Comparison of ENCODE assay signal across 14 cellular contexts in genomic region chr20:54122189-54122588, GRCh38. TPM values are rescaled to one million over a fixed set of nuclear protein-coding genes. Genes with fewer than 3 reads are reported as not detected.
DNase-seq lines count a peak whose midpoint lies in the region; ATAC-seq and TF ChIP-seq lines count a peak whose summit lies in the region.
"Had no signal": no experiment of that assay in that cellular context is flagged by ENCODE, and none has a peak within 500 bp of the region (broad histone marks: within the 10 kb centered on the region; RNA-seq: fewer than 3 reads in every experiment).

No MANE protein-coding gene starts in this region.

- peaks cover 26% of the 10 kb centered on the region for H3K4me1 Mint-ChIP-seq in mesothelial cell of epicardium
- no peaks in the 10 kb centered on the region for H3K4me1 Mint-ChIP-seq in CD8-positive, alpha-beta memory T cell
- H3K4me1 Mint-ChIP-seq: activated CD8-positive, alpha-beta memory T cell treated with anti-CD3 and anti-CD28 coated beads, Interleukin-2, amount 10 ng/mL, durations not matched to agents 7 days and 5 days had no signal

- peak overlapping the region; percentile 92 for H3K27ac Mint-ChIP-seq in mesothelial cell of epicardium
- H3K27ac Mint-ChIP-seq in CD8-positive, alpha-beta memory T cell: no peak overlapping the region
- H3K27ac Mint-ChIP-seq: activated CD8-positive, alpha-beta memory T cell treated with anti-CD3 and anti-CD28 coated beads, Interleukin-2, amount 10 ng/mL, durations not matched to agents 7 days and 5 days had no signal

- H3K4me3 Mint-ChIP-seq in mesothelial cell of epicardium: no peak overlapping the region
- no peak overlapping the region for H3K4me3 Mint-ChIP-seq in CD8-positive, alpha-beta memory T cell
- H3K4me3 Mint-ChIP-seq: activated CD8-positive, alpha-beta memory T cell treated with anti-CD3 and anti-CD28 coated beads, Interleukin-2, amount 10 ng/mL, durations not matched to agents 7 days and 5 days had no signal

- no peaks in the 10 kb centered on the region for H3K36me3 ChIP-seq in brain microvascular endothelial cell (replicated peaks)
- no peaks in the 10 kb centered on the region for H3K36me3 ChIP-seq in MG63
- H3K36me3 ChIP-seq in CD8-positive, alpha-beta memory T cell (ENCODE audit: insufficient read depth, low read length): no peaks in the 10 kb centered on the region
- no peaks in the 10 kb centered on the region for H3K36me3 ChIP-seq in aorta (ENCODE audit: control insufficient read depth in 1 of 2, insufficient read depth in 2 of 2, low read length in 1 of 2)

- no peaks in the 10 kb centered on the region for H3K36me3 Mint-ChIP-seq in mesothelial cell of epicardium
- H3K36me3 Mint-ChIP-seq in CD8-positive, alpha-beta memory T cell: no peaks in the 10 kb centered on the region
- H3K36me3 Mint-ChIP-seq: activated CD8-positive, alpha-beta memory T cell treated with anti-CD3 and anti-CD28 coated beads, Interleukin-2, amount 10 ng/mL, durations not matched to agents 7 days and 5 days had no signal

- DNase-seq in GM03348 (ENCODE audit: low spot score): peak; percentile 27
- DNase-seq in brain microvascular endothelial cell: no peak
- no peak for DNase-seq in mesothelial cell of epicardium (ENCODE audit: low spot score in 2 of 2, unreplicated experiment in 2 of 2)
- no peak for DNase-seq in MG63
- no peak for DNase-seq in CD8-positive, alpha-beta memory T cell
- DNase-seq in aorta: no peak
- no peak for DNase-seq in GM13977 (ENCODE audit: low spot score)
- DNase-seq: activated CD8-positive, alpha-beta memory T cell treated with anti-CD3 and anti-CD28 coated beads, Interleukin-2, amount 10 ng/mL, durations not matched to agents 7 days and 5 days; amniotic stem cell; NCI-H1105 treated with DMSO at 0.1 percent for 48 hours; NK-92 treated with Interleukin-12 subunit alpha and Interleukin-12 subunit beta, amount 100 ng/mL, for 24 hours had no signal

- H3K4me1 ChIP-seq in CD8-positive, alpha-beta memory T cell (ENCODE audit: insufficient read depth, low read length): no peaks in the 10 kb centered on the region
- H3K4me1 ChIP-seq in aorta (ENCODE audit: control insufficient read depth in 1 of 2, insufficient read depth in 2 of 2, low read length in 2 of 2): no peaks in the 10 kb centered on the region

- H3K27me3 Mint-ChIP-seq in mesothelial cell of epicardium (ENCODE audit: low read depth): no peaks in the 10 kb centered on the region
- no peaks in the 10 kb centered on the region for H3K27me3 Mint-ChIP-seq in CD8-positive, alpha-beta memory T cell
- H3K27me3 Mint-ChIP-seq: activated CD8-positive, alpha-beta memory T cell treated with anti-CD3 and anti-CD28 coated beads, Interleukin-2, amount 10 ng/mL, durations not matched to agents 7 days and 5 days had no signal

- H3K27me3 ChIP-seq in brain microvascular endothelial cell (replicated peaks) (no peaks in the 10 kb centered on the region), MG63 (no peaks in the 10 kb centered on the region), aorta (ENCODE audit: control insufficient read depth in 1 of 2, insufficient read depth in 2 of 2, low read length in 1 of 2) (no peaks in the 10 kb centered on the region)
- no peaks in the 10 kb centered on the region for H3K27me3 ChIP-seq in CD8-positive, alpha-beta memory T cell (ENCODE audit: insufficient read depth, low read length, poor library complexity, severe bottlenecking)

- peak overlapping the region; percentile 91 for H3K27ac ChIP-seq in brain microvascular endothelial cell
- no peak overlapping the region for H3K27ac ChIP-seq in CD8-positive, alpha-beta memory T cell (ENCODE audit: low read depth, low read length)
- no peak overlapping the region for H3K27ac ChIP-seq in aorta (ENCODE audit: low read depth in 1 of 2, low read length in 2 of 2)

- ATAC-seq in HG03520 (IDR thresholded peaks at IDR 0.05; ENCODE audit: unreplicated experiment): peak; percentile 47
- ATAC-seq in aorta (ENCODE audit: low FRiP score): no peak
- ATAC-seq: activated CD8-positive, alpha-beta memory T cell treated with anti-CD3 and anti-CD28 coated beads, Interleukin-2, amount 10 ng/mL, durations not matched to agents 7 days and 5 days had no signal

- no peak overlapping the region for H3K4me3 ChIP-seq in brain microvascular endothelial cell (ENCODE audit: low read depth, low read length)
- H3K4me3 ChIP-seq in MG63: no peak overlapping the region
- H3K4me3 ChIP-seq in CD8-positive, alpha-beta memory T cell (ENCODE audit: low read length): no peak overlapping the region
- H3K4me3 ChIP-seq in aorta (ENCODE audit: low read length in 2 of 2): no peak overlapping the region

- TF ChIP-seq CTCF in brain microvascular endothelial cell (IDR thresholded peaks at IDR 0.05; ENCODE audit: low read depth, low read length, missing control alignments) (no peak), mesothelial cell of epicardium (IDR thresholded peaks at IDR 0.05; ENCODE audit: unreplicated experiment) (no peak), GM13977 (IDR thresholded peaks at IDR 0.05; ENCODE audit: extremely low read depth, insufficient read depth, missing control alignments) (no peak)

- intact Hi-C loops in aorta (cut with DNase I): no loop called here

- H3K9me3 ChIP-seq in MG63 (no peaks in the 10 kb centered on the region; the same call in 1 of the 2 replicates), aorta (ENCODE audit: control insufficient read depth, low read length) (no peaks in the 10 kb centered on the region)
- H3K9me3 ChIP-seq in CD8-positive, alpha-beta memory T cell (ENCODE audit: low read length): no peaks in the 10 kb centered on the region

- 91 to 100% methylated on average over 1 of the region's 1 CpG for WGBS in aorta, 2 donors

- in situ Hi-C loops in brain microvascular endothelial cell (cut with HindIII; ENCODE audit: low pct_ligation_motif_present, low sequenced_read_pairs) (no loop called here), GM13977 (cut with MboI; ENCODE audit: low pct_unique_long_range_greater_than_20kb, low sequenced_read_pairs, unreplicated experiment) (loop anchor here (25.0 kb wide), 1 partner anchor 515 kb away; no protein-coding TSS in a partner anchor)

- no peaks in the 10 kb centered on the region for H3K9me3 Mint-ChIP-seq in mesothelial cell of epicardium
- H3K9me3 Mint-ChIP-seq in CD8-positive, alpha-beta memory T cell: no peaks in the 10 kb centered on the region

- CTCF ChIA-PET in CD8-positive, alpha-beta memory T cell (lab: Charles Lee): no interaction called here

- POLR2A ChIA-PET in CD8-positive, alpha-beta memory T cell (lab: Charles Lee): no interaction called here

RNA-seq across cellular contexts. Expression of gene CYP24A1, which starts 51.6 kb away (rescaled TPM):
- total RNA-seq in mesothelial cell of epicardium (21.3 to 25.3 TPM (median 23.6 TPM) in 3 replicates), aorta (not detected)
- total RNA-seq in MG63 (2014; rRNA removed; shearing (Covaris generic); ENCODE audit: low replicate concordance): not detected in 2 replicates
- under 1 TPM; 0.37 to 0.58 TPM for total RNA-seq in CD8-positive, alpha-beta memory T cell
- polyA plus RNA-seq in CD8-positive, alpha-beta memory T cell: 0.40 TPM
- not detected for polyA plus RNA-seq in aorta
- total RNA-seq: activated CD8-positive, alpha-beta memory T cell treated with anti-CD3 and anti-CD28 coated beads, Interleukin-2, amount 10 ng/mL, durations not matched to agents 7 days and 5 days; posterior vena cava; T-helper 2 cell treated with Interferon-gamma antibody and Interleukin-4, amounts not matched to agents 100 ng/mL and 5 ng/mL, for 36 hours had no signal

RNA-seq across cellular contexts. Expression of gene BCAS1, which starts 51.8 kb away (rescaled TPM):
- total RNA-seq in mesothelial cell of epicardium (0.18 to 0.20 TPM (median 0.20 TPM) in 3 replicates), aorta (1 to 10 TPM; 1.1 to 2.5 TPM)
- total RNA-seq in MG63 (2014; rRNA removed; shearing (Covaris generic); ENCODE audit: low replicate concordance): not detected in 2 replicates
- total RNA-seq in CD8-positive, alpha-beta memory T cell: under 1 TPM; 0.09 to 0.15 TPM
- polyA plus RNA-seq in CD8-positive, alpha-beta memory T cell: 0.91 TPM
- polyA plus RNA-seq in aorta: 1 to 10 TPM in 1 of 2 donors, under 1 TPM in 1; 0.51 to 8.9 TPM
- total RNA-seq: T-helper 2 cell treated with Interferon-gamma antibody and Interleukin-4, amounts not matched to agents 100 ng/mL and 5 ng/mL, for 36 hours had no signal

Comparison
In these comparisons a context has a peak if more than half of its experiments do, and no peak if none do; other contexts are left out.
1. RNA of gene CYP24A1, which starts 51.6 kb away (total RNA-seq): 21.3 to 25.3 TPM in mesothelial cell of epicardium; 0.37 to 0.58 TPM in CD8-positive, alpha-beta memory T cell, not detected in MG63 and not detected in aorta; every median in the first group is over 10 times any median in the second.